ENCODE assay signal across 11 cellular contexts in the genomic region with DNA sequence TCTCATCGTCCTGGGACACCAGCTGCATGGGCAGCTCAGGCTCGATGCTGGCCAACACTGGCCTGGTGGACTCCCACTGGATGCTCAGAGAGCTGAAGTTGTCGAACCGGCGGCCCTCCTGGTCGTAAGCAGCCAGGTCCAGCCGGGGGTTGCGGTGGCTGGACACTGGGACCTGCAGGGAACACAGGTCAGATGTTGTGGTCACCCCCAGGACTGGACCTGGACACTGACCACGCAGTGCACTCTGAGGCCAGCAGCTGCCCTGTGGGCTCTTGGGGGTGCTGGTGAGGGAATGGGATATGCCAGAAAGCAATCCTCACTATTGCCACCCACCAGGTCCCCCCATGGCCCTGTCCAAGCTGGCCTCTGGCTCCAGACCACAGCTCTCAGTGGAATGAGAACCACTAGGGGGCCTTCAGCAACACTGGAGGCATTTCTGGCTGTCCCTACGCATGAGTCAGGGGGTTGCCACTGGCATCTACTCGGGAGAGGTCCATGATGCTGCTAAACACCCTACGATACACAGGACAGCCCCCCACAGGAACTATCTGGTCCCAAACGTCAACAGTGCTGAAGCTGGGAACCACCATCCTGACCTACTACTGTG.
DNase-seq lines count a peak whose midpoint lies in the region; ATAC-seq, FAIRE-seq and TF ChIP-seq lines count a peak whose summit lies in the region.
"Had no signal": no experiment of that assay in that cellular context is flagged by ENCODE, and none has a peak within 500 bp of the region (broad histone marks: within the 10 kb centered on the region; RNA-seq: fewer than 3 reads in every experiment).

No MANE protein-coding gene starts in this region.

- TF ChIP-seq RAD21 in A549 (conservative IDR thresholded peaks at IDR 0.05 in 1 of 2, IDR thresholded peaks at IDR 0.05 in 1 of 2): 0 out of 5 replicates have a peak, but pooled peaks of 1 of the 2 experiments have one; percentile 14

- H3K9me3 ChIP-seq in A549 (no peaks in the 10 kb centered on the region), T-helper 17 cell (ENCODE audit: control insufficient read depth, low read length, poor library complexity, severe bottlenecking) (no peaks in the 10 kb centered on the region)

- WGBS in A549 (ENCODE audit: missing lambda C conversion rate): 94% methylated on average over 11 of the region's 13 CpGs

- H3K36me3 Mint-ChIP-seq in T-helper 17 cell (ENCODE audit: low read depth): peaks cover 13% of the 10 kb centered on the region

- peaks cover 27% of the 10 kb centered on the region for H3K4me1 Mint-ChIP-seq in T-helper 17 cell

- no peak overlapping the region for H3K27ac ChIP-seq in A549

- ATAC-seq in A549: peak; percentile 73 to 84
- no peak for ATAC-seq in T-helper 17 cell
- no peak for ATAC-seq in GM18858 (IDR thresholded peaks at IDR 0.05; ENCODE audit: unreplicated experiment)
- no peak for ATAC-seq in HG03135 (IDR thresholded peaks at IDR 0.05; ENCODE audit: unreplicated experiment)

- no peaks in the 10 kb centered on the region for H3K27me3 Mint-ChIP-seq in T-helper 17 cell
- H3K27me3 Mint-ChIP-seq: naive B cell had no signal

- H3K4me2 ChIP-seq in A549: no peak overlapping the region

- no peak for TF ChIP-seq EP300 in A549 (IDR thresholded peaks at IDR 0.05)

- CTCF ChIA-PET in A549 (lab: Yijun Ruan, JAX): interaction anchor here (0.7 to 2.9 kb wide), 15 partner anchors 8 to 262 kb away, joined by 3 to 16 read pairs (median 4); no protein-coding TSS in a partner anchor

- no peak for FAIRE-seq in A549 (lab: Jason Lieb, UNC)

- TF ChIP-seq POLR2A in A549 (IDR thresholded peaks at IDR 0.05; ENCODE audit: low read length): no peak

- DNase-seq in A549 (ENCODE audit: low read depth in 1 of 2, low spot score in 1 of 2) (peak; percentile 15 to 40), GM10266 (ENCODE audit: extremely low spot score) (no peak), T-helper 17 cell (no peak), hepatic stellate cell (ENCODE audit: low spot score) (peak; percentile 61), NCI-H345 (lab: John Stamatoyannopoulos, UW) (no peak), C1 segment of cervical spinal cord (lab: John Stamatoyannopoulos, UW) (no peak)
- DNase-seq: naive B cell, NCI-H1930, T-helper 1 cell had no signal

- no peak overlapping the region for H3K4me3 ChIP-seq in A549

- H3K27ac Mint-ChIP-seq in T-helper 17 cell: peak overlapping the region; percentile 75

- H3K4me3 Mint-ChIP-seq in T-helper 17 cell: no peak overlapping the region
- H3K4me3 Mint-ChIP-seq: naive B cell had no signal

- POLR2A ChIA-PET in A549 (lab: Yijun Ruan, JAX): no interaction called here

- peaks cover 12% of the 10 kb centered on the region for H3K4me1 ChIP-seq in A549

- peak; percentile 32; the same call in 2 of the 3 replicates for TF ChIP-seq CTCF in A549 (IDR thresholded peaks at IDR 0.05)
- TF ChIP-seq CTCF in GM10266 (IDR thresholded peaks at IDR 0.05; ENCODE audit: control insufficient read depth, insufficient read depth, low read depth, missing control alignments): peak; percentile 9

TF ChIP-seq in A549, 52 proteins besides CTCF, POLR2A, EP300 and RAD21:
- no peak for TF ChIP-seq HOXB13 (CRISPR knock-in tag; IDR thresholded peaks at IDR 0.05; ENCODE audit: low read depth)
- no peak for TF ChIP-seq PHF8 (IDR thresholded peaks at IDR 0.05; ENCODE audit: borderline replicate concordance, low read depth)
- no peak for TF ChIP-seq CHD2 (IDR thresholded peaks at IDR 0.05; ENCODE audit: low read length, partially characterized antibody)
- no peak for TF ChIP-seq SREBF2 (IDR thresholded peaks at IDR 0.05)
- TF ChIP-seq KDM5A (IDR thresholded peaks at IDR 0.05): no peak
- TF ChIP-seq HDAC2 (IDR thresholded peaks at IDR 0.05): no peak
- TF ChIP-seq JUN (IDR thresholded peaks at IDR 0.05): no peak
- TF ChIP-seq, protein P1, sequence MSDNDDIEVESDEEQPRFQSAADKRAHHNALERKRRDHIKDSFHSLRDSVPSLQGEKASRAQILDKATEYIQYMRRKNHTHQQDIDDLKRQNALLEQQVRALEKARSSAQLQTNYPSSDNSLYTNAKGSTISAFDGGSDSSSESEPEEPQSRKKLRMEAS (IDR thresholded peaks at IDR 0.05): no peak
- no peak for TF ChIP-seq NFE2L2 (conservative IDR thresholded peaks at IDR 0.05; ENCODE audit: low read length)
- no peak for TF ChIP-seq CHD4 (IDR thresholded peaks at IDR 0.05; ENCODE audit: borderline replicate concordance)
- TF ChIP-seq, protein P2, sequence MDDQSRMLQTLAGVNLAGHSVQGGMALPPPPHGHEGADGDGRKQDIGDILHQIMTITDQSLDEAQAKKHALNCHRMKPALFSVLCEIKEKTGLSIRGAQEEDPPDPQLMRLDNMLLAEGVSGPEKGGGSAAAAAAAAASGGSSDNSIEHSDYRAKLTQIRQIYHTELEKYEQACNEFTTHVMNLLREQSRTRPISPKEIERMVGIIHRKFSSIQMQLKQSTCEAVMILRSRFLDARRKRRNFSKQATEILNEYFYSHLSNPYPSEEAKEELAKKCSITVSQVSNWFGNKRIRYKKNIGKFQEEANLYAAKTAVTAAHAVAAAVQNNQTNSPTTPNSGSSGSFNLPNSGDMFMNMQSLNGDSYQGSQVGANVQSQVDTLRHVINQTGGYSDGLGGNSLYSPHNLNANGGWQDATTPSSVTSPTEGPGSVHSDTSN (IDR thresholded peaks at IDR 0.05): no peak
- TF ChIP-seq, protein P3, sequence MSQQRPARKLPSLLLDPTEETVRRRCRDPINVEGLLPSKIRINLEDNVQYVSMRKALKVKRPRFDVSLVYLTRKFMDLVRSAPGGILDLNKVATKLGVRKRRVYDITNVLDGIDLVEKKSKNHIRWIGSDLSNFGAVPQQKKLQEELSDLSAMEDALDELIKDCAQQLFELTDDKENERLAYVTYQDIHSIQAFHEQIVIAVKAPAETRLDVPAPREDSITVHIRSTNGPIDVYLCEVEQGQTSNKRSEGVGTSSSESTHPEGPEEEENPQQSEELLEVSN (IDR thresholded peaks at IDR 0.05; ENCODE audit: borderline replicate concordance, low read depth): no peak
- TF ChIP-seq FOSL2 (IDR thresholded peaks at IDR 0.05): no peak
- no peak for TF ChIP-seq FOSL2 (CRISPR knock-in tag; IDR thresholded peaks at IDR 0.05)

Comparison
In these comparisons a context has a peak if more than half of its experiments do, and no peak if none do; other contexts are left out.
1. ATAC-seq: peak in A549 (2 of 2); none in T-helper 17 cell (single experiment), GM18858 (single experiment) and HG03135 (single experiment).
2. DNase-seq: peak in A549 (2 of 2) and hepatic stellate cell (single experiment); none in GM10266 (single experiment), T-helper 17 cell (0 of 3), NCI-H345 (single experiment) and C1 segment of cervical spinal cord (0 of 14).